In genomic region chr6:117444600-117444999, GRCh38 we compare ENCODE assay signal across 1 cellular context.
TF ChIP-seq lines count a peak whose summit lies in the region.

No MANE protein-coding gene starts in this region.

TF ChIP-seq in K562, 482 proteins besides CTCF, POLR2A, EP300 and RAD21 (continued from another document):
- TF ChIP-seq PBX2 (CRISPR knock-in tag; IDR thresholded peaks at IDR 0.05; ENCODE audit: low read depth) (no peak), PBX2 (tag; conservative IDR thresholded peaks at IDR 0.05; ENCODE audit: low read depth) (no peak), ZNF780A (CRISPR knock-in tag; IDR thresholded peaks at IDR 0.05) (no peak), ZNF239 (CRISPR knock-in tag; IDR thresholded peaks at IDR 0.05) (no peak), FOXJ2 (tag; IDR thresholded peaks at IDR 0.05) (no peak)
